In the genomic region with DNA sequence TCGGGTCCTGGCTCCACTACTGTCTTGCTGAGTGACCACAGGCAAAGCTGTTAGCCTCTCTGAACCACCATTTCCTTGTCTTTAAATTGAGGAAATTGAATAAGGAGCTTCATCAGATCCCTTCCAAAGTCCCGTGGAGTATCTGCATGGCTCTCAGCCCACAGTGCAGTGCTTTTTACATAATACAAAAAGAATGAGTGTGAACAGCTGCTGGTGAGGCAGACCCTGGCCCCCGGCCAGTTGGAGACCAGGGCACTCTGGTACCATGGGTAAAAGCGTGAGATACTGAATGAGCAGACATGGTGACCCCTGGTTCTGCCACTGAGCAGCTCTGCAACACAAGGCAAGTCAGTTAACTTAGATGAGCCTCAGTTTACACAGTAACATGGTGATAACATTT, we compare ENCODE assay signal across 13 cellular contexts.
A peak's percentile ranks its signal among the peaks of the same experiment; 100 is the strongest.
DNase-seq lines count a peak whose midpoint lies in the region; ATAC-seq and TF ChIP-seq lines count a peak whose summit lies in the region.
"Had no signal": no experiment of that assay in that cellular context is flagged by ENCODE, and none has a peak within 500 bp of the region (broad histone marks: within the 10 kb centered on the region; RNA-seq: fewer than 3 reads in every experiment).

No MANE protein-coding gene starts in this region.

- H4K5ac ChIP-seq in IMR-90 (ENCODE audit: low read depth, low read length): no peak overlapping the region

- H2AK5ac ChIP-seq in IMR-90 (ENCODE audit: low read depth, low read length): no peak overlapping the region

- intact Hi-C loops in IMR-90 (cut with micrococcal nuclease): no loop called here

- peaks cover 4% of the 10 kb centered on the region for H3K27me3 ChIP-seq in IMR-90 (ENCODE audit: control insufficient read depth, insufficient read depth, low read length)

- POLR2A ChIA-PET in IMR-90 (lab: Charles Lee; ENCODE audit: unreplicated experiment): no interaction called here

- H3K9ac ChIP-seq in IMR-90 (ENCODE audit: low read depth, low read length): no peak overlapping the region

- TF ChIP-seq CTCF in IMR-90 (conservative IDR thresholded peaks at IDR 0.05; ENCODE audit: low read depth, low read length): no peak

- in situ Hi-C loops in IMR-90 (cut with MboI; ENCODE audit: low sequenced_read_pairs): no loop called here

- H3K4ac ChIP-seq in IMR-90 (ENCODE audit: low read depth, low read length): no peak overlapping the region

- H3K9me1 ChIP-seq in IMR-90 (ENCODE audit: insufficient read depth, low read length): no peaks in the 10 kb centered on the region

- no peak overlapping the region for H3K23ac ChIP-seq in IMR-90 (ENCODE audit: low read depth, low read length)

- H4K20me1 ChIP-seq in IMR-90 (ENCODE audit: insufficient read depth, low read length): no peaks in the 10 kb centered on the region

- H2BK120ac ChIP-seq in IMR-90 (ENCODE audit: low read depth, low read length): no peak overlapping the region

- no peak overlapping the region for H3K27ac ChIP-seq in IMR-90 (ENCODE audit: insufficient read depth, low read length)

- no peak overlapping the region for H3K4me3 ChIP-seq in IMR-90 (ENCODE audit: insufficient read depth, low read depth, low read length)

- H3K36me3 ChIP-seq in IMR-90 (ENCODE audit: control insufficient read depth, insufficient read depth, low read length): no peaks in the 10 kb centered on the region

- no TSS peak for BruUV-seq in IMR-90 (replicated peaks; lab: Mats Ljungman, UMichigan)

- H3K4me1 ChIP-seq in IMR-90 (ENCODE audit: control insufficient read depth, insufficient read depth, low read length): peaks cover 6% of the 10 kb centered on the region; the same call in 1 of the 2 replicates

- DNase-seq in IMR-90 (peak; percentile 37), NCI-H2171 treated with DMSO at 0.1 percent for 48 hours (lab: John Stamatoyannopoulos, UW) (peak; percentile 13), dermis blood vessel endothelial cell (peak; percentile 4), occipital lobe (lab: John Stamatoyannopoulos, UW) (peak; percentile 30), AG08396 (ENCODE audit: low spot score) (no peak), MV-4-11 (lab: John Stamatoyannopoulos, UW) (no peak)
- DNase-seq: activated CD8-positive, alpha-beta T cell treated with anti-CD3 and anti-CD28 coated beads, Interleukin-2, amount 10 ng/mL, durations not matched to agents 7 days and 5 days; cerebellar nuclear complex; NCI-H524 treated with DMSO at 0.1 percent for 48 hours; nephron progenitor cell; stimulated activated CD4-positive, alpha-beta T cell treated with anti-CD3 and anti-CD28 coated beads, Interleukin-1b, Interleukin-23, amount 100 ng/mL, for 48 hours had no signal

- no peak overlapping the region for H3K18ac ChIP-seq in IMR-90 (ENCODE audit: low read depth, low read length)

- no peak overlapping the region for H3K14ac ChIP-seq in IMR-90 (replicated peaks; ENCODE audit: low read depth, low read length)

- H2BK5ac ChIP-seq in IMR-90 (ENCODE audit: low read depth, low read length, poor library complexity, severe bottlenecking): no peak overlapping the region

- H3K56ac ChIP-seq in IMR-90 (ENCODE audit: extremely low read depth, insufficient read depth, low read length): no peak overlapping the region

- dilution Hi-C loops in IMR-90 (cut with HindIII; ENCODE audit: low sequenced_read_pairs, unreplicated experiment): no loop called here

- H2BK20ac ChIP-seq in IMR-90 (ENCODE audit: low read depth, low read length): no peak overlapping the region

- no peaks in the 10 kb centered on the region for H3K79me1 ChIP-seq in IMR-90 (ENCODE audit: low read depth in 1 of 2, low read length in 2 of 2)

- no peak overlapping the region for H3K4me2 ChIP-seq in IMR-90 (ENCODE audit: low read depth, low read length)

- H2BK15ac ChIP-seq in IMR-90 (ENCODE audit: low read depth, low read length): no peak overlapping the region

- no peak overlapping the region for H2AK9ac ChIP-seq in IMR-90 (replicated peaks; ENCODE audit: low read depth, low read length, poor library complexity)

- ATAC-seq in IMR-90 (ENCODE audit: low read depth) (0 out of 2 replicates have a peak, but pooled peaks have one; percentile 10), HG02759 (IDR thresholded peaks at IDR 0.05; ENCODE audit: unreplicated experiment) (no peak)
- ATAC-seq: activated CD8-positive, alpha-beta T cell treated with anti-CD3 and anti-CD28 coated beads, Interleukin-2, amount 10 ng/mL, durations not matched to agents 7 days and 5 days; Panc1 had no signal

- H4K8ac ChIP-seq in IMR-90 (ENCODE audit: low read depth in 2 of 2, low read length in 2 of 2): no peak overlapping the region

- peak overlapping the region; percentile 9 for H2AFZ ChIP-seq in IMR-90 (replicated peaks; ENCODE audit: low read length, poor library complexity)

- no peak overlapping the region for H4K91ac ChIP-seq in IMR-90 (ENCODE audit: insufficient read depth, low read depth, low read length)

- H3K9me3 ChIP-seq in IMR-90 (ENCODE audit: control insufficient read depth, insufficient read depth, low read length): no peaks in the 10 kb centered on the region

- 0% methylated on average over 1 of the region's 4 CpGs; no CpG with 5 or more reads in 1 of the 2 experiments for WGBS in IMR-90 (ENCODE audit: extremely low coverage in 2 of 2, insufficient read length in 1 of 2), 2 experiments

- CTCF ChIA-PET in IMR-90 (lab: Yijun Ruan, JAX): no interaction called here

- TF ChIP-seq RAD21 in IMR-90 (IDR thresholded peaks at IDR 0.05; ENCODE audit: low read length): no peak

- no peak for TF ChIP-seq POLR2A in IMR-90 (IDR thresholded peaks at IDR 0.05; ENCODE audit: low read depth, low read length)

TF ChIP-seq in IMR-90, 13 proteins besides CTCF, POLR2A, EP300 and RAD21:
- TF ChIP-seq SMC3 (IDR thresholded peaks at IDR 0.05; ENCODE audit: low read depth, low read length): no peak
- TF ChIP-seq CEBPB (IDR thresholded peaks at IDR 0.05; ENCODE audit: low read depth, low read length): no peak
- no peak for TF ChIP-seq MAFK (IDR thresholded peaks at IDR 0.05; ENCODE audit: low read depth, low read length)
- TF ChIP-seq, protein P1, sequence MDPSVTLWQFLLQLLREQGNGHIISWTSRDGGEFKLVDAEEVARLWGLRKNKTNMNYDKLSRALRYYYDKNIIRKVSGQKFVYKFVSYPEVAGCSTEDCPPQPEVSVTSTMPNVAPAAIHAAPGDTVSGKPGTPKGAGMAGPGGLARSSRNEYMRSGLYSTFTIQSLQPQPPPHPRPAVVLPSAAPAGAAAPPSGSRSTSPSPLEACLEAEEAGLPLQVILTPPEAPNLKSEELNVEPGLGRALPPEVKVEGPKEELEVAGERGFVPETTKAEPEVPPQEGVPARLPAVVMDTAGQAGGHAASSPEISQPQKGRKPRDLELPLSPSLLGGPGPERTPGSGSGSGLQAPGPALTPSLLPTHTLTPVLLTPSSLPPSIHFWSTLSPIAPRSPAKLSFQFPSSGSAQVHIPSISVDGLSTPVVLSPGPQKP (IDR thresholded peaks at IDR 0.05; ENCODE audit: borderline replicate concordance, low read depth, low read length): no peak
- no peak for TF ChIP-seq RFX5 (IDR thresholded peaks at IDR 0.05; ENCODE audit: low read depth, low read length)
- TF ChIP-seq NFE2L2 (IDR thresholded peaks at IDR 0.05; ENCODE audit: low read depth, low read length): no peak
- no peak for TF ChIP-seq MXI1 (IDR thresholded peaks at IDR 0.05; ENCODE audit: borderline replicate concordance, low read depth, low read length)

Comparison
In these comparisons a context has a peak if more than half of its experiments do, and no peak if none do; other contexts are left out.
1. DNase-seq: peak in IMR-90 (single experiment), NCI-H2171 treated with DMSO at 0.1 percent for 48 hours (single experiment), dermis blood vessel endothelial cell (single experiment) and occipital lobe (single experiment); none in AG08396 (single experiment) and MV-4-11 (single experiment).